25 cellular contexts compared by ENCODE assay signal in genomic region chr18:59971871-59972270, GRCh38.
"Had no signal": no experiment of that assay in that cellular context is flagged by ENCODE, and none has a peak within 500 bp of the region (broad histone marks: within the 10 kb centered on the region; RNA-seq: fewer than 3 reads in every experiment).

No MANE protein-coding gene starts in this region.

- H3K4me3 Mint-ChIP-seq: naive thymus-derived CD4-positive, alpha-beta T cell; nephron; neural progenitor cell; stimulated activated effector memory CD8-positive, alpha-beta T cell treated with anti-CD3 and anti-CD28 coated beads, Interleukin-12 subunit alpha, Interleukin-12 subunit beta, amount 100 ng/mL, for 72 hours had no signal

- ATAC-seq: esophagus mucosa; gastrocnemius medialis; left cardiac atrium; left lung; naive thymus-derived CD4-positive, alpha-beta T cell; psoas muscle; right cardiac atrium had no signal

- H3K4me3 ChIP-seq: gastrocnemius medialis, left lung, neural progenitor cell, psoas muscle, sigmoid colon, stomach, thyroid gland, vagina had no signal

- H3K27ac Mint-ChIP-seq: naive thymus-derived CD4-positive, alpha-beta T cell; nephron; neural progenitor cell; stimulated activated effector memory CD8-positive, alpha-beta T cell treated with anti-CD3 and anti-CD28 coated beads, Interleukin-12 subunit alpha, Interleukin-12 subunit beta, amount 100 ng/mL, for 72 hours had no signal

- DNase-seq: cortex of kidney; effector CD4-positive, alpha-beta T cell; foreskin fibroblast; gastrocnemius medialis; head of caudate nucleus; left cardiac atrium; left lung; mesenchymal stem cell; midbrain; naive thymus-derived CD4-positive, alpha-beta T cell; psoas muscle; right cardiac atrium; sigmoid colon; stimulated activated CD4-positive, alpha-beta T cell treated with anti-CD3 and anti-CD28 coated beads, Interleukin-2, amount 100 ng/mL, for 24 hours; stimulated activated CD4-positive, alpha-beta T cell treated with anti-CD3 and anti-CD28 coated beads, Interleukin-4, amount 100 ng/mL, for 24 hours; stimulated activated naive CD4-positive, alpha-beta T cell treated with Interleukin-2 at 50 U/mL for 16 hours; stomach; thyroid gland; trophoblast cell had no signal

- H3K9me3 Mint-ChIP-seq: neural progenitor cell; stimulated activated effector memory CD8-positive, alpha-beta T cell treated with anti-CD3 and anti-CD28 coated beads, Interleukin-12 subunit alpha, Interleukin-12 subunit beta, amount 100 ng/mL, for 72 hours had no signal

- FAIRE-seq: islet of Langerhans had no signal

- H3K36me3 Mint-ChIP-seq: neural progenitor cell; stimulated activated effector memory CD8-positive, alpha-beta T cell treated with anti-CD3 and anti-CD28 coated beads, Interleukin-12 subunit alpha, Interleukin-12 subunit beta, amount 100 ng/mL, for 72 hours had no signal

- H3K4me1 Mint-ChIP-seq: neural progenitor cell had no signal
